Comparison of ENCODE assay signal across 1 cellular context in genomic region chr10:88994034-88994433, GRCh38.
TF ChIP-seq lines count a peak whose summit lies in the region.

No MANE protein-coding gene starts in this region.

TF ChIP-seq in IMR-90, 13 proteins besides CTCF, POLR2A, EP300 and RAD21:
- TF ChIP-seq MAZ (IDR thresholded peaks at IDR 0.05; ENCODE audit: borderline replicate concordance, low read depth, low read length): no peak
- no peak for TF ChIP-seq FOS (IDR thresholded peaks at IDR 0.05; ENCODE audit: low read depth, low read length)
- TF ChIP-seq, protein P1, sequence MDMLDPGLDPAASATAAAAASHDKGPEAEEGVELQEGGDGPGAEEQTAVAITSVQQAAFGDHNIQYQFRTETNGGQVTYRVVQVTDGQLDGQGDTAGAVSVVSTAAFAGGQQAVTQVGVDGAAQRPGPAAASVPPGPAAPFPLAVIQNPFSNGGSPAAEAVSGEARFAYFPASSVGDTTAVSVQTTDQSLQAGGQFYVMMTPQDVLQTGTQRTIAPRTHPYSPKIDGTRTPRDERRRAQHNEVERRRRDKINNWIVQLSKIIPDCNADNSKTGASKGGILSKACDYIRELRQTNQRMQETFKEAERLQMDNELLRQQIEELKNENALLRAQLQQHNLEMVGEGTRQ (IDR thresholded peaks at IDR 0.05; ENCODE audit: low read depth, low read length): no peak
- TF ChIP-seq RFX5 (IDR thresholded peaks at IDR 0.05; ENCODE audit: low read depth, low read length): no peak
- no peak for TF ChIP-seq CHD1 (IDR thresholded peaks at IDR 0.05; ENCODE audit: low read depth, low read length)
- TF ChIP-seq ELK1 (IDR thresholded peaks at IDR 0.05; ENCODE audit: borderline replicate concordance, low read depth, low read length): no peak
- TF ChIP-seq RCOR1 (IDR thresholded peaks at IDR 0.05; ENCODE audit: insufficient replicate concordance, low read length): no peak
- TF ChIP-seq NFE2L2 (IDR thresholded peaks at IDR 0.05; ENCODE audit: low read depth, low read length): no peak
- TF ChIP-seq SMC3 (IDR thresholded peaks at IDR 0.05; ENCODE audit: low read depth, low read length): no peak
- TF ChIP-seq MAFK (IDR thresholded peaks at IDR 0.05; ENCODE audit: low read depth, low read length): no peak
- no peak for TF ChIP-seq BHLHE40 (IDR thresholded peaks at IDR 0.05; ENCODE audit: low read depth, low read length)
